11 cellular contexts compared by ENCODE assay signal in genomic region chr18:44715841-44716240, GRCh38. TPM values are rescaled to one million over a fixed set of nuclear protein-coding genes. Genes with fewer than 3 reads are reported as not detected.
DNase-seq lines count a peak whose midpoint lies in the region; ATAC-seq and TF ChIP-seq lines count a peak whose summit lies in the region.
"Had no signal": no experiment of that assay in that cellular context is flagged by ENCODE, and none has a peak within 500 bp of the region (broad histone marks: within the 10 kb centered on the region; RNA-seq: fewer than 3 reads in every experiment).

No MANE protein-coding gene starts in this region.

- H3K27ac ChIP-seq in KMS-11 = peak overlapping the region; percentile 87
- H3K27ac ChIP-seq in gastroesophageal sphincter = peak overlapping the region; percentile 49 to 83 (median 80)

- TF ChIP-seq CTCF in KMS-11 (conservative IDR thresholded peaks at IDR 0.05; ENCODE audit: low read depth, low read length) (no peak), gastroesophageal sphincter (IDR thresholded peaks at IDR 0.05) (no peak)

- no peaks in the 10 kb centered on the region for H3K27me3 Mint-ChIP-seq in stimulated activated memory B cell treated with anti-CD40 and anti-IgM and Interleukin-4, amounts not matched to agents 10 μg/mL and 1 μg/mL and 100 μg/mL, for 72 hours

- DNase-seq in NCI-H524 treated with DMSO at 0.1 percent for 48 hours (lab: John Stamatoyannopoulos, UW) (peak; percentile 64), HK-2 (ENCODE audit: unreplicated experiment) (no peak), posterior cingulate gyrus (no peak)
- DNase-seq: activated naive CD4-positive, alpha-beta T cell treated with anti-CD3 and anti-CD28 coated beads, Interleukin-2, amount 50 U/mL, for 16 hours; DMS79; effector memory CD4-positive, alpha-beta T cell had no signal

- WGBS in gastroesophageal sphincter (ENCODE audit: low coverage in 1 of 2), 2 donors = 64 to 69% methylated on average over 2 to 5 of the region's 6 CpGs

- peak overlapping the region; percentile 77 for H3K4me2 ChIP-seq in KMS-11

- H3K9me3 Mint-ChIP-seq in stimulated activated memory B cell treated with anti-CD40 and anti-IgM and Interleukin-4, amounts not matched to agents 10 μg/mL and 1 μg/mL and 100 μg/mL, for 72 hours = no peaks in the 10 kb centered on the region

- H3K27ac Mint-ChIP-seq in stimulated activated memory B cell treated with anti-CD40 and anti-IgM and Interleukin-4, amounts not matched to agents 10 μg/mL and 1 μg/mL and 100 μg/mL, for 72 hours = peak overlapping the region; percentile 94

- H3K4me3 ChIP-seq in KMS-11 (IDR thresholded peaks at IDR 0.05; ENCODE audit: insufficient read depth, low read depth, low read length) (no peak overlapping the region), gastroesophageal sphincter (no peak overlapping the region)

- peak overlapping the region; percentile 54; the same call in 1 of the 2 replicates for H3K9ac ChIP-seq in KMS-11

- peaks cover 61% of the 10 kb centered on the region for H3K79me2 ChIP-seq in KMS-11 (ENCODE audit: insufficient read depth, low read depth)

- H3K4me1 Mint-ChIP-seq in stimulated activated memory B cell treated with anti-CD40 and anti-IgM and Interleukin-4, amounts not matched to agents 10 μg/mL and 1 μg/mL and 100 μg/mL, for 72 hours = peaks cover 83% of the 10 kb centered on the region

- no peak for ATAC-seq in gastroesophageal sphincter
- no peak for ATAC-seq in stimulated activated memory B cell treated with anti-CD40 and anti-IgM and Interleukin-4, amounts not matched to agents 10 μg/mL and 1 μg/mL and 100 μg/mL, for 72 hours
- no peak for ATAC-seq in GM21390 (IDR thresholded peaks at IDR 0.05; ENCODE audit: unreplicated experiment)
- no peak for ATAC-seq in GM21526 (IDR thresholded peaks at IDR 0.05; ENCODE audit: low FRiP score, unreplicated experiment)

- no peak overlapping the region for H2AFZ ChIP-seq in KMS-11 (ENCODE audit: low read depth)

- H3K9me3 ChIP-seq in gastroesophageal sphincter = no peaks in the 10 kb centered on the region

- intact Hi-C loops in posterior cingulate gyrus (cut with DNase I) = no loop called here

- H3K27me3 ChIP-seq in KMS-11 (ENCODE audit: insufficient read depth, low read depth) = no peaks in the 10 kb centered on the region
- H3K27me3 ChIP-seq in gastroesophageal sphincter = no peaks in the 10 kb centered on the region

- peaks cover 93% of the 10 kb centered on the region for H3K36me3 Mint-ChIP-seq in stimulated activated memory B cell treated with anti-CD40 and anti-IgM and Interleukin-4, amounts not matched to agents 10 μg/mL and 1 μg/mL and 100 μg/mL, for 72 hours

- H3K36me3 ChIP-seq in KMS-11 (ENCODE audit: insufficient read depth) (no peaks in the 10 kb centered on the region), gastroesophageal sphincter (peaks cover 0 to 12% of the 10 kb centered on the region in 2 donors)

- no peak for TF ChIP-seq POLR2A in gastroesophageal sphincter (IDR thresholded peaks at IDR 0.05)

- peaks cover 99% of the 10 kb centered on the region for H3K4me1 ChIP-seq in KMS-11 (ENCODE audit: low read depth, poor library complexity, severe bottlenecking)
- H3K4me1 ChIP-seq in gastroesophageal sphincter = peaks cover 5 to 72% (median 13%) of the 10 kb centered on the region in 3 donors

- TF ChIP-seq EP300 in gastroesophageal sphincter (IDR thresholded peaks at IDR 0.05) = no peak

- no peaks in the 10 kb centered on the region for H4K20me1 ChIP-seq in KMS-11 (ENCODE audit: insufficient read depth)

- H3K4me3 Mint-ChIP-seq in stimulated activated memory B cell treated with anti-CD40 and anti-IgM and Interleukin-4, amounts not matched to agents 10 μg/mL and 1 μg/mL and 100 μg/mL, for 72 hours = no peak overlapping the region

RNA-seq across cellular contexts. Expression of gene SETBP1, which starts 35.2 kb away (rescaled TPM):
- 10 to 100 TPM; 42.5 to 87.6 (median 67.8) TPM for total RNA-seq in gastroesophageal sphincter
